ENCODE assay signal across 1 cellular context in genomic region chr4:97867557-97868091, GRCh38.
TF ChIP-seq lines count a peak whose summit lies in the region.

No MANE protein-coding gene starts in this region.

TF ChIP-seq in SK-N-SH treated with all-trans-retinoic acid at 6 μM for 48 hours, 23 proteins besides CTCF, POLR2A, EP300 and RAD21 (continued from another document):
- TF ChIP-seq, protein P1, sequence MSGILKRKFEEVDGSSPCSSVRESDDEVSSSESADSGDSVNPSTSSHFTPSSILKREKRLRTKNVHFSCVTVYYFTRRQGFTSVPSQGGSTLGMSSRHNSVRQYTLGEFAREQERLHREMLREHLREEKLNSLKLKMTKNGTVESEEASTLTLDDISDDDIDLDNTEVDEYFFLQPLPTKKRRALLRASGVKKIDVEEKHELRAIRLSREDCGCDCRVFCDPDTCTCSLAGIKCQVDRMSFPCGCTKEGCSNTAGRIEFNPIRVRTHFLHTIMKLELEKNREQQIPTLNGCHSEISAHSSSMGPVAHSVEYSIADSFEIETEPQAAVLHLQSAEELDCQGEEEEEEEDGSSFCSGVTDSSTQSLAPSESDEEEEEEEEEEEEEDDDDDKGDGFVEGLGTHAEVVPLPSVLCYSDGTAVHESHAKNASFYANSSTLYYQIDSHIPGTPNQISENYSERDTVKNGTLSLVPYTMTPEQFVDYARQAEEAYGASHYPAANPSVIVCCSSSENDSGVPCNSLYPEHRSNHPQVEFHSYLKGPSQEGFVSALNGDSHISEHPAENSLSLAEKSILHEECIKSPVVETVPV (CRISPR knock-in tag; IDR thresholded peaks at IDR 0.05): no peak
